In genomic region chr1:101260531-101260930, GRCh38 we compare ENCODE assay signal across 1 cellular context.
TF ChIP-seq lines count a peak whose summit lies in the region.

No MANE protein-coding gene starts in this region.

TF ChIP-seq in IMR-90, 13 proteins besides CTCF, POLR2A, EP300 and RAD21:
- TF ChIP-seq BHLHE40 (IDR thresholded peaks at IDR 0.05; ENCODE audit: low read depth, low read length): no peak
- no peak for TF ChIP-seq MAFK (IDR thresholded peaks at IDR 0.05; ENCODE audit: low read depth, low read length)
- TF ChIP-seq SMC3 (IDR thresholded peaks at IDR 0.05; ENCODE audit: low read depth, low read length): no peak
- TF ChIP-seq USF2 (IDR thresholded peaks at IDR 0.05; ENCODE audit: low read depth, low read length): no peak
- TF ChIP-seq MXI1 (IDR thresholded peaks at IDR 0.05; ENCODE audit: borderline replicate concordance, low read depth, low read length): no peak
- TF ChIP-seq FOS (IDR thresholded peaks at IDR 0.05; ENCODE audit: low read depth, low read length): no peak
- TF ChIP-seq, protein P1, sequence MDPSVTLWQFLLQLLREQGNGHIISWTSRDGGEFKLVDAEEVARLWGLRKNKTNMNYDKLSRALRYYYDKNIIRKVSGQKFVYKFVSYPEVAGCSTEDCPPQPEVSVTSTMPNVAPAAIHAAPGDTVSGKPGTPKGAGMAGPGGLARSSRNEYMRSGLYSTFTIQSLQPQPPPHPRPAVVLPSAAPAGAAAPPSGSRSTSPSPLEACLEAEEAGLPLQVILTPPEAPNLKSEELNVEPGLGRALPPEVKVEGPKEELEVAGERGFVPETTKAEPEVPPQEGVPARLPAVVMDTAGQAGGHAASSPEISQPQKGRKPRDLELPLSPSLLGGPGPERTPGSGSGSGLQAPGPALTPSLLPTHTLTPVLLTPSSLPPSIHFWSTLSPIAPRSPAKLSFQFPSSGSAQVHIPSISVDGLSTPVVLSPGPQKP (IDR thresholded peaks at IDR 0.05; ENCODE audit: borderline replicate concordance, low read depth, low read length): no peak
- no peak for TF ChIP-seq RFX5 (IDR thresholded peaks at IDR 0.05; ENCODE audit: low read depth, low read length)
- TF ChIP-seq CEBPB (IDR thresholded peaks at IDR 0.05; ENCODE audit: low read depth, low read length): no peak
- no peak for TF ChIP-seq NFE2L2 (IDR thresholded peaks at IDR 0.05; ENCODE audit: low read depth, low read length)
- no peak for TF ChIP-seq MAZ (IDR thresholded peaks at IDR 0.05; ENCODE audit: borderline replicate concordance, low read depth, low read length)
- no peak for TF ChIP-seq CHD1 (IDR thresholded peaks at IDR 0.05; ENCODE audit: low read depth, low read length)
- TF ChIP-seq RCOR1 (IDR thresholded peaks at IDR 0.05; ENCODE audit: insufficient replicate concordance, low read length): no peak
